Comparison of ENCODE assay signal across 11 cellular contexts in the genomic region with DNA sequence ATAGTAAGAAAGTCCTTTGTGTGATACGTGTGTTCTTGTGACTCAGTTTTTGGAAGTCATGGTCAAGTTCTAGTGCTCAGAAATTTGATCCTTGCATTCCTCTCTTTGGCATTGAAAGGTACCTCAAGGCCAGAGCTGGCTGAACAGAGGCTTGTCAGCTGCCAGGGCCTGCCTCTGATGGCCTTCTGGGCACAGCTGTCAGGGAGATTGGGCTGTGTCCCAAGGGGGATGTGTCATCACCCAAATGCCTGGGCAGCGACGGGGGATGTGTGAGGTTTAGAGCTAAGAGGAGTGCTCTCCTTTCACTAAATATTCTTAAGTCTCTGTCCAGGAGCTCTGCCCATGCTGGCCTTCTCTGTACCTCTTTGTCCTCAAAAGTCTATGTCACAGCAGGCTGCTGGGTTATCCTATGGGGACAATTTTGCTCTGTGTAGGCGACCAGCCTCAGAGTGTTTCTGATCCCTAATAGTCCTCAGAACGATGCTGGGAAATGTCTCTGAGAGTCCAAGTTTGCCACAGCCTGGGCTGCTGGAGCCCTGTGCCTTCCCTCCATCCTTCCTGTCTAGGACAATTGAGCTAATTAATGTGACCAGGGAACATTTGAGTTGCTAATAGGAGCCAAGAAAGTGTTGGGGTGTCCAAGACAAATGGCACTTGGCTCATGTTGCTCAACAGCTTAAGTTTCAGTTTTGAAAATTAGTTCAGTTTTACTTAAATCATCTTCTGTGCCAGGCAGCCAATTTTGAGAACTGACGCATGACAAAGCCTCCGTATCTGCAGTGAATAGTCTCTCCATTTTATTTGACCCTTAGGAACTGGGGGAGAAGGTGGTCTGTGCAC.
DNase-seq lines count a peak whose midpoint lies in the region; ATAC-seq and TF ChIP-seq lines count a peak whose summit lies in the region.
"Had no signal": no experiment of that assay in that cellular context is flagged by ENCODE, and none has a peak within 500 bp of the region (broad histone marks: within the 10 kb centered on the region; RNA-seq: fewer than 3 reads in every experiment).

No MANE protein-coding gene starts in this region.

- H3K27ac ChIP-seq in ascending aorta (peak overlapping the region; percentile 45 to 74), aorta (ENCODE audit: low read depth in 1 of 2, low read length in 2 of 2) (peak overlapping the region in 1 of 2 donors; percentile 64), vagina (no peak overlapping the region)

- no peak for TF ChIP-seq POLR2A in vagina (IDR thresholded peaks at IDR 0.05)

- DNase-seq in M059J (ENCODE audit: low read depth): peak; percentile 93
- DNase-seq in ascending aorta (ENCODE audit: low spot score in 2 of 2): peak; percentile 10 to 81
- DNase-seq in islet precursor cell: peak; percentile 61
- DNase-seq in aorta: peak; percentile 72 to 76
- no peak for DNase-seq in NAMALWA (ENCODE audit: low spot score)
- no peak for DNase-seq in activated CD8-positive, alpha-beta memory T cell treated with anti-CD3 and anti-CD28 coated beads, Interleukin-2, amount 50 U/mL, for 48 hours
- DNase-seq in vagina (ENCODE audit: extremely low spot score in 2 of 2): no peak
- DNase-seq: DMS53, Kasumi-1, NCI-H774, T-helper 17 cell had no signal

- H3K27me3 ChIP-seq in ascending aorta (no peaks in the 10 kb centered on the region), aorta (ENCODE audit: control insufficient read depth in 1 of 2, insufficient read depth in 2 of 2, low read length in 1 of 2) (no peaks in the 10 kb centered on the region), vagina (no peaks in the 10 kb centered on the region)

- H3K4me3 ChIP-seq in ascending aorta (peak overlapping the region; percentile 18 to 22), aorta (ENCODE audit: low read length in 2 of 2) (no peak overlapping the region), vagina (no peak overlapping the region)

- H3K9me3 ChIP-seq in ascending aorta: no peaks in the 10 kb centered on the region
- no peaks in the 10 kb centered on the region for H3K9me3 ChIP-seq in aorta (ENCODE audit: control insufficient read depth, low read length)
- H3K9me3 ChIP-seq in vagina: no peaks in the 10 kb centered on the region

- intact Hi-C loops in ascending aorta (cut with DNase I): loop anchor here (5.0 to 10.0 kb wide), 3 partner anchors 35 to 235 kb away; a partner anchor contains a TSS
- intact Hi-C loops in aorta (cut with DNase I): no loop called here
- intact Hi-C loops in vagina (cut with DNase I): no loop called here

- 4 to 10% methylated on average over 7 of the region's 7 CpGs for WGBS in aorta, 2 donors

- TF ChIP-seq CTCF in ascending aorta (IDR thresholded peaks at IDR 0.05) (no peak), vagina (IDR thresholded peaks at IDR 0.05) (no peak)

- H3K4me1 ChIP-seq in ascending aorta: peaks cover 0 to 10% of the 10 kb centered on the region in 2 donors
- peaks cover 0 to 3% of the 10 kb centered on the region in 2 donors for H3K4me1 ChIP-seq in aorta (ENCODE audit: control insufficient read depth in 1 of 2, insufficient read depth in 2 of 2, low read length in 2 of 2)
- H3K4me1 ChIP-seq in vagina: peaks cover 13% of the 10 kb centered on the region

- H3K36me3 ChIP-seq in ascending aorta: no peaks in the 10 kb centered on the region
- no peaks in the 10 kb centered on the region for H3K36me3 ChIP-seq in aorta (ENCODE audit: control insufficient read depth in 1 of 2, insufficient read depth in 2 of 2, low read length in 1 of 2)
- no peaks in the 10 kb centered on the region for H3K36me3 ChIP-seq in vagina

- peak; percentile 60 for ATAC-seq in aorta (ENCODE audit: low FRiP score)
- ATAC-seq: T-helper 17 cell had no signal

Comparison
In these comparisons a context has a peak if more than half of its experiments do, and no peak if none do; other contexts are left out.
1. DNase-seq: peak in M059J (single experiment), ascending aorta (2 of 2), islet precursor cell (single experiment) and aorta (2 of 2); none in NAMALWA (single experiment), activated CD8-positive, alpha-beta memory T cell treated with anti-CD3 and anti-CD28 coated beads, Interleukin-2, amount 50 U/mL, for 48 hours (single experiment) and vagina (0 of 2).
2. H3K4me3 ChIP-seq: peak in ascending aorta (2 of 2); none in aorta (0 of 2) and vagina (0 of 2).